8 cellular contexts compared by ENCODE assay signal in the genomic region with DNA sequence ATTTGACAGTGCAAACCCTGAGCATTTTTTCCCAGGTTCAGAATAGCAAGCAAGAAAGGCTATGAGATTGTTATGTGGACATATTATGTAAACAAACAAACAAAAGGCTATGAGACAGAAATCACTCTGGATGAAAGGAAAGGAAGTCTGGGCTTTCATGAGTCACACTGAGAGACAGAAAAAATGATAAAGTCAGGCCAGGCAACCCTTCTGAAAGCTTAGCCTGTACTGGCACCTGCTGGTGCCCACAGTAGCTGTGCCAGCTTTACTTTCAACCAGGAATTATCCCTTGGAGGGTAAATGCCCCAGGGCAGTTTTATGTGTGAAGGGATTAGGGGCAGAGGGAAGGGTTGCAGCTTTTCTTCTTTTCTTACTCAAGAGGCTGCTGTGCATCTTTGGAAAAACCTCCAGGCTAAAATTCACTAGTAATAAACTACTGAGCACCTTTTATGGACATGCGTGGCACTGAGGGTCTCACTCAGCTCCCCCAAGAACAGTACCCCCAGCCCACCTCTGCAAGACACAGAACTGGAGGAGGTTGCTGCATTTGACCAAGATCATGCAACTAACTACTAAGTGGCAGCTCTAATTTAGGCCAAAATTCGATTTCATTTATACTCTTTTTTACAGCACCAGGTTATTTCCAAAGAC. TPM values are rescaled to one million over a fixed set of nuclear protein-coding genes. Genes with fewer than 3 reads are reported as not detected.
DNase-seq lines count a peak whose midpoint lies in the region; ATAC-seq and TF ChIP-seq lines count a peak whose summit lies in the region.

No MANE protein-coding gene starts in this region.

- 95 to 97% methylated on average over 2 of the region's 2 CpGs for WGBS in heart right ventricle, 2 donors

- peaks cover 0 to 22% (median 0%) of the 10 kb centered on the region in 9 donors for H3K4me1 ChIP-seq in heart right ventricle

- DNase-seq in AG10803 (ENCODE audit: low read depth) (peak; percentile 42), HS-27A (ENCODE audit: low read depth) (peak; percentile 45), SK-MEL-5 (ENCODE audit: low read depth, low spot score) (peak; percentile 69), heart right ventricle (peak in 1 of 2 donors; percentile 9), GM10248 (ENCODE audit: extremely low spot score) (no peak), GM20000 (ENCODE audit: low spot score) (no peak)

- TF ChIP-seq CTCF in AG10803 (conservative IDR thresholded peaks at IDR 0.05; ENCODE audit: low read length) = peak; percentile 57
- peak in 7 of 9 donors; percentile 43 to 64 (median 57) for TF ChIP-seq CTCF in heart right ventricle (IDR thresholded peaks at IDR 0.05)
- TF ChIP-seq CTCF in GM10248 (IDR thresholded peaks at IDR 0.05; ENCODE audit: control extremely low read depth, extremely low read depth, low read depth, missing control alignments) = no peak
- no peak for TF ChIP-seq CTCF in GM20000 (IDR thresholded peaks at IDR 0.05; ENCODE audit: extremely low read depth, missing control alignments)

- H3K4me3 ChIP-seq in AG10803 (ENCODE audit: low read length) (no peak overlapping the region), heart right ventricle (no peak overlapping the region)

- no peaks in the 10 kb centered on the region for H3K9me3 ChIP-seq in heart right ventricle

- POLR2A ChIA-PET in GM10248 (lab: Yijun Ruan, JAX) = no interaction called here

- intact Hi-C loops in heart right ventricle (cut with DNase I) = no loop called here

- in situ Hi-C loops in SK-MEL-5 (cut with HindIII; ENCODE audit: low pct_unique_long_range_greater_than_20kb, low sequenced_read_pairs) = no loop called here

- no peaks in the 10 kb centered on the region for H3K27me3 ChIP-seq in heart right ventricle

- ATAC-seq in heart right ventricle (peak in 7 of 8 donors; percentile 69 to 88 (median 74)), GM19455 (IDR thresholded peaks at IDR 0.05; ENCODE audit: unreplicated experiment) (no peak), HG03571 (IDR thresholded peaks at IDR 0.05; ENCODE audit: unreplicated experiment) (no peak)

- CTCF ChIA-PET in GM10248 (lab: Yijun Ruan, JAX) = interaction anchor here (1.3 kb wide), 1 partner anchor 12 kb away, joined by 6 read pairs; no protein-coding TSS in a partner anchor

- H3K36me3 ChIP-seq in heart right ventricle = no peaks in the 10 kb centered on the region

- H3K27ac ChIP-seq in heart right ventricle = no peak overlapping the region

RNA-seq across cellular contexts. Expression of a gene that starts 41.7 kb away (rescaled TPM):
- total RNA-seq in SK-MEL-5 (2014; rRNA removed; shearing (Covaris generic)) = not detected in 2 replicates
- not detected in 2 replicates for polyA plus RNA-seq in SK-MEL-5 (2015; cell fraction: cytosol; rRNA removed)
- polyA plus RNA-seq in SK-MEL-5 (2015; cell fraction: nucleus; rRNA removed) = 0.23 TPM in 1 of 2 replicates, not detected in the other
- total RNA-seq in heart right ventricle = not detected
- not detected for polyA plus RNA-seq in heart right ventricle

RNA-seq across cellular contexts. Expression of a gene that starts 48.0 kb away (rescaled TPM):
- not detected in 2 replicates for total RNA-seq in SK-MEL-5 (2014; rRNA removed; shearing (Covaris generic))
- polyA plus RNA-seq in SK-MEL-5 (2015; cell fraction: cytosol; rRNA removed) = not detected in 2 replicates
- polyA plus RNA-seq in SK-MEL-5 (2015; cell fraction: nucleus; rRNA removed) = not detected in 2 replicates
- total RNA-seq in heart right ventricle = not detected
- polyA plus RNA-seq in heart right ventricle = not detected

Comparison
In these comparisons a context has a peak if more than half of its experiments do, and no peak if none do; other contexts are left out.
1. DNase-seq: peak in AG10803 (single experiment), HS-27A (single experiment) and SK-MEL-5 (single experiment); none in GM10248 (single experiment) and GM20000 (single experiment).
2. CTCF ChIP-seq: peak in AG10803 (single experiment) and heart right ventricle (7 of 9); none in GM10248 (single experiment) and GM20000 (single experiment).
3. ATAC-seq: peak in heart right ventricle (7 of 8); none in GM19455 (single experiment) and HG03571 (single experiment).